ENCODE assay signal across 1 cellular context in the genomic region with DNA sequence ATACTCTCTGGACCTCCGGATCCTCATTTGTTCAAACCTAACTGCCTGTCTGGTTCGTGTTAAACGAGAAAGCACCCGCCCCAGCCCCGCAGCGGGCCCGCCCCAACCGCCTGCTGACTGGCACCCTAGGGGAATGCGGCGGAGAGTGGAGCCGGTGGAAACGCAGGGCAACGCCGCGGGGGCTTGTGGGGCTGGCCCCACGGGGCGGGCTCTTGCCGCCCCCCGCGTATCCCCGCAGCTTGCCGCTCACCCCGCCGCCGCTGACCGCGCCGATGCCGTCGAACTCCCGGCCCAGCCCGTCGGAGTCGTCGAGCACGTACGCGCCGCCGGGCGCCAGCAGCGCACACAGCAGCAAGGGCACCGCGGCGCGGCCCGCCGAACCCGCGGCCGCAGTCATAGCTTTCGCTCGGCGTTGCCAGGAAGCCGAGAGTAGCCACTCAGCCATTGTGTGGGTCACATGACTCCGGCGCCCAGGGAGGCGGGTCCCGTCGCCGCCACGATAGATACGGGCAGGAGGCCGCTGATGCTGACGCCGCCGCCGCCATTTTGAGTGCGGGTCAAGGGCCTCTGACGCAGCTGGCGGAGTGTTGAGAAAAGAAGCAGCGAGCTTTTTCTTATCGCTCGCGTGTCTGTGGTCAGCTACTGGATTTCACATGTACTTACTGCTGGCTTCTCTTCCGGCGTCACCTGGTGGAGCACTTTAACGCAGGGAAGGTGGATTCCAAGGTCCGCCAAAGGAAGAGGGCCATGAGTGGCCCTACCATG.
TF ChIP-seq lines count a peak whose summit lies in the region.

TSS of gene GALC (minus strand) at position 463 of the 765 bp plus-strand sequence. CDS start at position 445, 18 bp downstream.

TF ChIP-seq in WTC11, 78 proteins besides CTCF, POLR2A, EP300 and RAD21 (continued from another document and continues in another):
- no peak for TF ChIP-seq E2F4 (CRISPR knock-in tag; IDR thresholded peaks at IDR 0.05; ENCODE audit: borderline replicate concordance, low read depth)
- no peak for TF ChIP-seq ATF2 (CRISPR knock-in tag; IDR thresholded peaks at IDR 0.05; ENCODE audit: borderline replicate concordance, low read depth)
- no peak for TF ChIP-seq PREB (CRISPR knock-in tag; IDR thresholded peaks at IDR 0.05; ENCODE audit: borderline replicate concordance)
- TF ChIP-seq NFATC4 (CRISPR knock-in tag; IDR thresholded peaks at IDR 0.05): no peak
- peak; percentile 68; the same call in 1 of the 2 replicates for TF ChIP-seq TP53 (CRISPR knock-in tag; IDR thresholded peaks at IDR 0.05)
- peak; percentile 28; the same call in 1 of the 2 replicates for TF ChIP-seq ETV6 (CRISPR knock-in tag; IDR thresholded peaks at IDR 0.05)
- TF ChIP-seq, protein P1, sequence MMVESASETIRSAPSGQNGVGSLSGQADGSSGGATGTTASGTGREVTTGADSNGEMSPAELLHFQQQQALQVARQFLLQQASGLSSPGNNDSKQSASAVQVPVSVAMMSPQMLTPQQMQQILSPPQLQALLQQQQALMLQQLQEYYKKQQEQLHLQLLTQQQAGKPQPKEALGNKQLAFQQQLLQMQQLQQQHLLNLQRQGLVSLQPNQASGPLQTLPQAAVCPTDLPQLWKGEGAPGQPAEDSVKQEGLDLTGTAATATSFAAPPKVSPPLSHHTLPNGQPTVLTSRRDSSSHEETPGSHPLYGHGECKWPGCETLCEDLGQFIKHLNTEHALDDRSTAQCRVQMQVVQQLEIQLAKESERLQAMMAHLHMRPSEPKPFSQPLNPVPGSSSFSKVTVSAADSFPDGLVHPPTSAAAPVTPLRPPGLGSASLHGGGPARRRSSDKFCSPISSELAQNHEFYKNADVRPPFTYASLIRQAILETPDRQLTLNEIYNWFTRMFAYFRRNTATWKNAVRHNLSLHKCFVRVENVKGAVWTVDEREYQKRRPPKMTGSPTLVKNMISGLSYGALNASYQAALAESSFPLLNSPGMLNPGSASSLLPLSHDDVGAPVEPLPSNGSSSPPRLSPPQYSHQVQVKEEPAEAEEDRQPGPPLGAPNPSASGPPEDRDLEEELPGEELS (CRISPR knock-in tag; IDR thresholded peaks at IDR 0.05): no peak; the same call in 1 of the 2 replicates
- 0 out of 2 replicates have a peak, but pooled peaks have one; percentile 75 for TF ChIP-seq SMAD3 (CRISPR knock-in tag; IDR thresholded peaks at IDR 0.05; ENCODE audit: borderline replicate concordance)
- no peak for TF ChIP-seq ZNF532 (CRISPR knock-in tag; IDR thresholded peaks at IDR 0.05; ENCODE audit: borderline replicate concordance)
- TF ChIP-seq ZNF263 (CRISPR knock-in tag; IDR thresholded peaks at IDR 0.05; ENCODE audit: low read depth): no peak
- TF ChIP-seq MLX (CRISPR knock-in tag; IDR thresholded peaks at IDR 0.05): no peak
- peak; percentile 25; the same call in 1 of the 2 replicates for TF ChIP-seq ZNF232 (CRISPR knock-in tag; IDR thresholded peaks at IDR 0.05)
- TF ChIP-seq, protein P2, sequence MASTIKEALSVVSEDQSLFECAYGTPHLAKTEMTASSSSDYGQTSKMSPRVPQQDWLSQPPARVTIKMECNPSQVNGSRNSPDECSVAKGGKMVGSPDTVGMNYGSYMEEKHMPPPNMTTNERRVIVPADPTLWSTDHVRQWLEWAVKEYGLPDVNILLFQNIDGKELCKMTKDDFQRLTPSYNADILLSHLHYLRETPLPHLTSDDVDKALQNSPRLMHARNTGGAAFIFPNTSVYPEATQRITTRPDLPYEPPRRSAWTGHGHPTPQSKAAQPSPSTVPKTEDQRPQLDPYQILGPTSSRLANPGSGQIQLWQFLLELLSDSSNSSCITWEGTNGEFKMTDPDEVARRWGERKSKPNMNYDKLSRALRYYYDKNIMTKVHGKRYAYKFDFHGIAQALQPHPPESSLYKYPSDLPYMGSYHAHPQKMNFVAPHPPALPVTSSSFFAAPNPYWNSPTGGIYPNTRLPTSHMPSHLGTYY (CRISPR knock-in tag; IDR thresholded peaks at IDR 0.05): no peak
- no peak for TF ChIP-seq ZNF423 (CRISPR knock-in tag; IDR thresholded peaks at IDR 0.05)
- no peak for TF ChIP-seq CDX4 (CRISPR knock-in tag; IDR thresholded peaks at IDR 0.05; ENCODE audit: borderline replicate concordance)
- no peak for TF ChIP-seq SOX15 (CRISPR knock-in tag; IDR thresholded peaks at IDR 0.05)
- no peak for TF ChIP-seq PRDM15 (CRISPR knock-in tag; IDR thresholded peaks at IDR 0.05)
- TF ChIP-seq, protein P3, sequence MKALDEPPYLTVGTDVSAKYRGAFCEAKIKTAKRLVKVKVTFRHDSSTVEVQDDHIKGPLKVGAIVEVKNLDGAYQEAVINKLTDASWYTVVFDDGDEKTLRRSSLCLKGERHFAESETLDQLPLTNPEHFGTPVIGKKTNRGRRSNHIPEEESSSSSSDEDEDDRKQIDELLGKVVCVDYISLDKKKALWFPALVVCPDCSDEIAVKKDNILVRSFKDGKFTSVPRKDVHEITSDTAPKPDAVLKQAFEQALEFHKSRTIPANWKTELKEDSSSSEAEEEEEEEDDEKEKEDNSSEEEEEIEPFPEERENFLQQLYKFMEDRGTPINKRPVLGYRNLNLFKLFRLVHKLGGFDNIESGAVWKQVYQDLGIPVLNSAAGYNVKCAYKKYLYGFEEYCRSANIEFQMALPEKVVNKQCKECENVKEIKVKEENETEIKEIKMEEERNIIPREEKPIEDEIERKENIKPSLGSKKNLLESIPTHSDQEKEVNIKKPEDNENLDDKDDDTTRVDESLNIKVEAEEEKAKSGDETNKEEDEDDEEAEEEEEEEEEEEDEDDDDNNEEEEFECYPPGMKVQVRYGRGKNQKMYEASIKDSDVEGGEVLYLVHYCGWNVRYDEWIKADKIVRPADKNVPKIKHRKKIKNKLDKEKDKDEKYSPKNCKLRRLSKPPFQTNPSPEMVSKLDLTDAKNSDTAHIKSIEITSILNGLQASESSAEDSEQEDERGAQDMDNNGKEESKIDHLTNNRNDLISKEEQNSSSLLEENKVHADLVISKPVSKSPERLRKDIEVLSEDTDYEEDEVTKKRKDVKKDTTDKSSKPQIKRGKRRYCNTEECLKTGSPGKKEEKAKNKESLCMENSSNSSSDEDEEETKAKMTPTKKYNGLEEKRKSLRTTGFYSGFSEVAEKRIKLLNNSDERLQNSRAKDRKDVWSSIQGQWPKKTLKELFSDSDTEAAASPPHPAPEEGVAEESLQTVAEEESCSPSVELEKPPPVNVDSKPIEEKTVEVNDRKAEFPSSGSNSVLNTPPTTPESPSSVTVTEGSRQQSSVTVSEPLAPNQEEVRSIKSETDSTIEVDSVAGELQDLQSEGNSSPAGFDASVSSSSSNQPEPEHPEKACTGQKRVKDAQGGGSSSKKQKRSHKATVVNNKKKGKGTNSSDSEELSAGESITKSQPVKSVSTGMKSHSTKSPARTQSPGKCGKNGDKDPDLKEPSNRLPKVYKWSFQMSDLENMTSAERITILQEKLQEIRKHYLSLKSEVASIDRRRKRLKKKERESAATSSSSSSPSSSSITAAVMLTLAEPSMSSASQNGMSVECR (CRISPR knock-in tag; IDR thresholded peaks at IDR 0.05; ENCODE audit: borderline replicate concordance): peak; percentile 60; the same call in 1 of the 2 replicates
- TF ChIP-seq ZNF671 (CRISPR knock-in tag; IDR thresholded peaks at IDR 0.05): no peak
- TF ChIP-seq FOXK1 (CRISPR knock-in tag; IDR thresholded peaks at IDR 0.05): peak; percentile 77
